ENCODE assay signal across 1 cellular context in the genomic region with DNA sequence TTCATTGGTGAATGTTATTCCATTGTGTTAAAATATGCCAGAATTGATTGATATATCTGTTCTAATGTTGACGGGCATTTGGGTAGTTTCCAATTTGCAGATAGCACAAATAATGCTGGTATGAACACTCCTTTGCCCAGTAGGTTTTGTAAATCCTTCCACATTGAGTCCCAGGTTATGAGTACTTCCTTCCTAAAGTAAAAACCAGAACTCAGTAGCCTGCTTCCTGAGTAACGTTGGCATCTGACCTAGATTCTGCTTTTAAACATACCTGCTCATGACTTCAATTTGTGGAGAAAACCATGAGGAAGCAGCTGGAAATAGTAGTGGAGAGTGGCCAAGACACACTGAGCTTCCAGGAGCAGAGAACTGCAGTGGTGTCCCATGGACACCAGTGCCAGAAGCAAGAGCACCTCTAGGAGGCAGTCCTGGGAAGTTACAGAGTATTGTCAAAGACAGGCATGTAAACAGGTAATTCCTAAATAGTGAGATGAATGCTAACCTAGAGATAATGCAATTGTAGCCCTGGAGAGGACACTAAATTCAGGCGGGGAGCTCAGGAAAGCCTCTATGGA.
TF ChIP-seq lines count a peak whose summit lies in the region.

No MANE protein-coding gene starts in this region.

TF ChIP-seq in GM23338, 12 proteins besides CTCF, POLR2A, EP300 and RAD21 (continued from another document):
- no peak for TF ChIP-seq CREB1 (CRISPR knock-in tag; IDR thresholded peaks at IDR 0.05; ENCODE audit: low read depth)
- no peak for TF ChIP-seq ZNF114 (CRISPR knock-in tag; IDR thresholded peaks at IDR 0.05)
- TF ChIP-seq EZH2phosphoT487 (IDR thresholded peaks at IDR 0.05; ENCODE audit: unreplicated experiment): no peak
